ENCODE assay signal across 8 cellular contexts in the genomic region with DNA sequence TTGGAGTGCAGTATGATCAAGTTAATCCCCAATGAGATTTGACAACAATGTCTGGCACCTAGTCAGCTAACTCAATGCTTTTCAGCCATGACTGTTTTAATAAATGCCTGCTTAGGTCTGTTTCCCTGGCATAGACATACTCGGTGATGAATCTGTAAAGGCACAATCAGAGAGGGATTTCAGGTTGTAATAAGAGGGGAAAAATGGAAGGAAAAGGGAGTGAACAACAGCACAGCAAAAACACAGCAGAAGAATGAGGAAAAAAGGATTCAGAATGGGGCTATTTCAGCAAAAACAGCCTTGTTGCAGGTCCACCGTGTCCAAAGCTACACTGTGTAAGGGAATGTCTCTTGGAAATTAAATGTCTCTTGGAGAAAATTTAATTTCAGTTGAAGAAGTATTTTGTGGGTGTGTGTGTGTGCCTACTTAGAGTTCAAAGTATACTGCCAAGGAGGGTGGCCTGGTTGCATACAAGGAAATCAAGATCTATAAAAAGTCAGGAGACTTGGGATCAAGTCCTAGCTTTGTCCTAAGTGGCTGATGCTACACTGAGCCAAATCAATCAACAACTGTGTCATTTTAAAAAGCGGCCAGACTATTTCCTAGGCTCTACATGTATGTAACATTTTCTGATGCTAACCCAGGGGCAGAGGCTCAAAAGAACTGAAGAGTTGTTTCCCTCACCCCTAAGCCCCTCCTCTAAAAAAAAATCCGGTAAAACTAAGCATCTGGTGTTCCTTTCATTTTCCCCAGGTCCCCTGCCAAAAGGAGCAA. TPM values are rescaled to one million over a fixed set of nuclear protein-coding genes. Genes with fewer than 3 reads are reported as not detected.
DNase-seq lines count a peak whose midpoint lies in the region; ATAC-seq lines count a peak whose summit lies in the region.

No MANE protein-coding gene starts in this region.

- H3K4me1 ChIP-seq in skeletal muscle satellite cell (ENCODE audit: control insufficient read depth, insufficient read depth, low read length): peaks cover 15% of the 10 kb centered on the region

- ATAC-seq in T-helper 17 cell: no peak
- ATAC-seq in GM18511 (IDR thresholded peaks at IDR 0.05; ENCODE audit: unreplicated experiment): no peak
- no peak for ATAC-seq in HG02885 (IDR thresholded peaks at IDR 0.05; ENCODE audit: poor library complexity, unreplicated experiment)

- peak overlapping the region; percentile 65 for H3K4me3 ChIP-seq in skeletal muscle satellite cell (ENCODE audit: low read length)

- H3K27ac Mint-ChIP-seq in T-helper 17 cell: peak overlapping the region; percentile 100

- peaks cover 29% of the 10 kb centered on the region for H3K4me1 Mint-ChIP-seq in T-helper 17 cell

- peaks cover 10% of the 10 kb centered on the region for H3K36me3 ChIP-seq in skeletal muscle satellite cell (ENCODE audit: insufficient read depth, low read length)

- H3K27me3 Mint-ChIP-seq in T-helper 17 cell: no peaks in the 10 kb centered on the region

- H3K9ac ChIP-seq in skeletal muscle satellite cell (ENCODE audit: low read depth, low read length): peak overlapping the region; percentile 70

- no peaks in the 10 kb centered on the region for H3K27me3 ChIP-seq in skeletal muscle satellite cell (ENCODE audit: control insufficient read depth, insufficient read depth, low read length)

- peaks cover 7% of the 10 kb centered on the region for H3K36me3 Mint-ChIP-seq in T-helper 17 cell (ENCODE audit: low read depth)

- H3K4me2 ChIP-seq in skeletal muscle satellite cell (ENCODE audit: low read length): peak overlapping the region; percentile 86

- DNase-seq in HT-29 (ENCODE audit: low spot score) (peak; percentile 29), T-helper 17 cell (no peak), globus pallidus (ENCODE audit: low spot score) (peak; percentile 41), GF-D8 (lab: John Stamatoyannopoulos, UW) (no peak), GDM1 (lab: John Stamatoyannopoulos, UW) (no peak)

- H3K9me3 ChIP-seq in T-helper 17 cell (ENCODE audit: control insufficient read depth, low read length, poor library complexity, severe bottlenecking) (no peaks in the 10 kb centered on the region), skeletal muscle satellite cell (replicated peaks; ENCODE audit: low read length) (no peaks in the 10 kb centered on the region)

- peak overlapping the region; percentile 81 for H3K4me3 Mint-ChIP-seq in T-helper 17 cell

RNA-seq across cellular contexts. Expression of a gene that starts 19.1 kb away (rescaled TPM):
- 55.1 and 74.0 TPM in 2 replicates for total RNA-seq in HT-29 (2014; rRNA removed; shearing (Covaris generic))
- total RNA-seq in T-helper 17 cell: 100 to 1,000 TPM; 505 to 520 TPM
- total RNA-seq in skeletal muscle satellite cell (2012; rRNA removed): 46.5 and 60.8 TPM in 2 replicates

Comparison
In these comparisons a context has a peak if more than half of its experiments do, and no peak if none do; other contexts are left out.
1. DNase-seq: peak in HT-29 (single experiment) and globus pallidus (single experiment); none in T-helper 17 cell (0 of 3), GF-D8 (single experiment) and GDM1 (single experiment).